In the genomic region with DNA sequence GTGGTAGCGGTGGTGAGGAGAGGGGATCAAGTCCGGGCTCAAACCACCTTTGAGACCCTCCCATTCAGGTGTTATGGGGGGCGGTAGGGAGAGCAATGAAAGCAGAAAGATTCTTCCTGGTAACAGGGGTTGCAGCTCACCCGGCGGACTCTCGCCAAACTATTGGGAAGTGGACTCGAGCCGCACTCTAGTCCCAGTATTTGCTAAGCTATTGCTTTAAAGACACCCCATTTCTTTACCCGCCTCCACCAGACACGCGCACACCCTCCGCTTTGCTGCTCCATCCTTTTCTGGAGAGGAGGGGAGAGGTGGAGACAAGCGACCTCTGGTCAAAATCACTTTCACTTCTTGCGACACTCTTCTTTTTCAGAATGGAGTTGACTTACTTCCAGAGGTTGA, we compare ENCODE assay signal across 1 cellular context.
TF ChIP-seq lines count a peak whose summit lies in the region.

No MANE protein-coding gene starts in this region.

TF ChIP-seq in GM12878, 131 proteins besides CTCF, POLR2A, EP300 and RAD21:
- TF ChIP-seq, protein P1, sequence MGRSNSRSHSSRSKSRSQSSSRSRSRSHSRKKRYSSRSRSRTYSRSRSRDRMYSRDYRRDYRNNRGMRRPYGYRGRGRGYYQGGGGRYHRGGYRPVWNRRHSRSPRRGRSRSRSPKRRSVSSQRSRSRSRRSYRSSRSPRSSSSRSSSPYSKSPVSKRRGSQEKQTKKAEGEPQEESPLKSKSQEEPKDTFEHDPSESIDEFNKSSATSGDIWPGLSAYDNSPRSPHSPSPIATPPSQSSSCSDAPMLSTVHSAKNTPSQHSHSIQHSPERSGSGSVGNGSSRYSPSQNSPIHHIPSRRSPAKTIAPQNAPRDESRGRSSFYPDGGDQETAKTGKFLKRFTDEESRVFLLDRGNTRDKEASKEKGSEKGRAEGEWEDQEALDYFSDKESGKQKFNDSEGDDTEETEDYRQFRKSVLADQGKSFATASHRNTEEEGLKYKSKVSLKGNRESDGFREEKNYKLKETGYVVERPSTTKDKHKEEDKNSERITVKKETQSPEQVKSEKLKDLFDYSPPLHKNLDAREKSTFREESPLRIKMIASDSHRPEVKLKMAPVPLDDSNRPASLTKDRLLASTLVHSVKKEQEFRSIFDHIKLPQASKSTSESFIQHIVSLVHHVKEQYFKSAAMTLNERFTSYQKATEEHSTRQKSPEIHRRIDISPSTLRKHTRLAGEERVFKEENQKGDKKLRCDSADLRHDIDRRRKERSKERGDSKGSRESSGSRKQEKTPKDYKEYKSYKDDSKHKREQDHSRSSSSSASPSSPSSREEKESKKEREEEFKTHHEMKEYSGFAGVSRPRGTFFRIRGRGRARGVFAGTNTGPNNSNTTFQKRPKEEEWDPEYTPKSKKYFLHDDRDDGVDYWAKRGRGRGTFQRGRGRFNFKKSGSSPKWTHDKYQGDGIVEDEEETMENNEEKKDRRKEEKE (IDR thresholded peaks at IDR 0.05): no peak
- TF ChIP-seq, protein P2, sequence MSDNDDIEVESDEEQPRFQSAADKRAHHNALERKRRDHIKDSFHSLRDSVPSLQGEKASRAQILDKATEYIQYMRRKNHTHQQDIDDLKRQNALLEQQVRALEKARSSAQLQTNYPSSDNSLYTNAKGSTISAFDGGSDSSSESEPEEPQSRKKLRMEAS (IDR thresholded peaks at IDR 0.05; ENCODE audit: low read depth, low read length): no peak
- no peak for TF ChIP-seq SREBF1 (IDR thresholded peaks at IDR 0.05; ENCODE audit: low read length)
- TF ChIP-seq SMAD5 (IDR thresholded peaks at IDR 0.05; ENCODE audit: low read depth): no peak
- TF ChIP-seq MXI1 (IDR thresholded peaks at IDR 0.05; ENCODE audit: low read depth, low read length): no peak
- TF ChIP-seq CEBPB (IDR thresholded peaks at IDR 0.05; ENCODE audit: borderline replicate concordance in 1 of 2, low read depth in 2 of 2, low read length in 2 of 2): no peak
TF ChIP-seq in GM12878: peak in this region for 0.
